25 cellular contexts compared by ENCODE assay signal in genomic region chr11:47163898-47164297, GRCh38.
"Had no signal": no experiment of that assay in that cellular context is flagged by ENCODE, and none has a peak within 500 bp of the region (broad histone marks: within the 10 kb centered on the region; RNA-seq: fewer than 3 reads in every experiment).

No MANE protein-coding gene starts in this region.

- H3K4me1 Mint-ChIP-seq: activated CD4-positive, alpha-beta T cell treated with anti-CD3 and anti-CD28 coated beads for 36 hours; activated naive CD4-positive, alpha-beta T cell treated with anti-CD3 and anti-CD28 coated beads, Interleukin-2, amount 10 ng/mL, durations not matched to agents 7 days and 5 days; activated naive CD8-positive, alpha-beta T cell treated with anti-CD3 and anti-CD28 coated beads for 36 hours had no signal

- FAIRE-seq: TTC549 had no signal

- H3K4me1 ChIP-seq: Peyer's patch had no signal

- H3K4me3 ChIP-seq: Peyer's patch had no signal

- H3K4me3 Mint-ChIP-seq: activated CD4-positive, alpha-beta T cell treated with anti-CD3 and anti-CD28 coated beads for 36 hours; activated CD8-positive, alpha-beta T cell treated with anti-CD3 and anti-CD28 coated beads for 36 hours; activated naive CD4-positive, alpha-beta T cell treated with anti-CD3 and anti-CD28 coated beads, Interleukin-2, amount 10 ng/mL, durations not matched to agents 7 days and 5 days; activated naive CD8-positive, alpha-beta T cell treated with anti-CD3 and anti-CD28 coated beads for 36 hours; activated T-cell treated with anti-CD3 and anti-CD28 coated beads, Interleukin-2, amount 50 U/mL, for 72 hours; T-helper 1 cell treated with Interleukin-12 subunit alpha and Interleukin-12 subunit beta and Interleukin-4 antibody, amounts not matched to agents 30 μg/mL and 1 μg/mL, for 36 hours had no signal

- H3K27me3 ChIP-seq: Peyer's patch had no signal

- H3K27me3 Mint-ChIP-seq: activated CD4-positive, alpha-beta T cell treated with anti-CD3 and anti-CD28 coated beads for 36 hours; activated CD8-positive, alpha-beta T cell treated with anti-CD3 and anti-CD28 coated beads for 36 hours; activated naive CD4-positive, alpha-beta T cell treated with anti-CD3 and anti-CD28 coated beads, Interleukin-2, amount 10 ng/mL, durations not matched to agents 7 days and 5 days; activated naive CD8-positive, alpha-beta T cell treated with anti-CD3 and anti-CD28 coated beads for 36 hours had no signal

- DNase-seq: activated CD4-positive, alpha-beta T cell treated with anti-CD3 and anti-CD28 coated beads for 36 hours; activated CD4-positive, alpha-beta T cell treated with anti-CD3 and anti-CD28 coated beads, Interleukin-2, amount 50 U/mL, for 1 hour; activated CD4-positive, CD25-positive, alpha-beta regulatory T cell; activated CD8-positive, alpha-beta memory T cell treated with anti-CD3 and anti-CD28 coated beads, Interleukin-2, amount 50 U/mL, for 4 hours; activated CD8-positive, alpha-beta T cell treated with anti-CD3 and anti-CD28 coated beads for 36 hours; activated gamma-delta T cell treated with Interleukin-2 at 50 U/mL for 16 hours; activated naive CD4-positive, alpha-beta T cell treated with anti-CD3 and anti-CD28 coated beads, Interleukin-2, amount 10 ng/mL, durations not matched to agents 7 days and 5 days; activated naive CD8-positive, alpha-beta T cell treated with anti-CD3 and anti-CD28 coated beads for 36 hours; activated T-cell treated with anti-CD3 and anti-CD28 coated beads, Interleukin-2, amount 50 U/mL, for 72 hours; Kasumi-1; KBM-7; NCI-H1105 treated with DMSO at 0.1 percent for 48 hours; NCI-H1436 treated with DMSO at 0.1 percent for 48 hours; NCI-H187; NCI-H2081; NCI-H510A treated with DMSO at 0.1 percent for 48 hours; NCI-H69; NK-92 treated with Interleukin-12 subunit alpha and Interleukin-12 subunit beta, amount 100 ng/mL, for 24 hours; Peyer's patch; SHP77 treated with DMSO at 0.1 percent for 48 hours; T-helper 9 cell had no signal

- H3K27ac ChIP-seq: Peyer's patch, VCaP had no signal

- H3K27ac Mint-ChIP-seq: activated CD4-positive, alpha-beta T cell treated with anti-CD3 and anti-CD28 coated beads for 36 hours; activated CD8-positive, alpha-beta T cell treated with anti-CD3 and anti-CD28 coated beads for 36 hours; activated naive CD4-positive, alpha-beta T cell treated with anti-CD3 and anti-CD28 coated beads, Interleukin-2, amount 10 ng/mL, durations not matched to agents 7 days and 5 days; activated naive CD8-positive, alpha-beta T cell treated with anti-CD3 and anti-CD28 coated beads for 36 hours; activated T-cell treated with anti-CD3 and anti-CD28 coated beads, Interleukin-2, amount 50 U/mL, for 72 hours; activated T-helper 2 cell treated with anti-CD3 and anti-CD28 coated beads, Interferon-gamma antibody, Interleukin-2, Interleukin-4, amounts not matched to agents 10 μg/mL and 5 μg/mL and 100 μg/mL, durations not matched to agents 14 hours and 24 hours and 36 hours; T-helper 1 cell treated with Interleukin-12 subunit alpha and Interleukin-12 subunit beta and Interleukin-4 antibody, amounts not matched to agents 30 μg/mL and 1 μg/mL, for 36 hours had no signal

- H3K9me3 Mint-ChIP-seq: activated CD8-positive, alpha-beta T cell treated with anti-CD3 and anti-CD28 coated beads for 36 hours; activated naive CD4-positive, alpha-beta T cell treated with anti-CD3 and anti-CD28 coated beads, Interleukin-2, amount 10 ng/mL, durations not matched to agents 7 days and 5 days; activated naive CD8-positive, alpha-beta T cell treated with anti-CD3 and anti-CD28 coated beads for 36 hours; activated T-cell treated with anti-CD3 and anti-CD28 coated beads, Interleukin-2, amount 50 U/mL, for 72 hours; activated T-helper 2 cell treated with anti-CD3 and anti-CD28 coated beads, Interferon-gamma antibody, Interleukin-2, Interleukin-4, amounts not matched to agents 10 μg/mL and 5 μg/mL and 100 μg/mL, durations not matched to agents 14 hours and 24 hours and 36 hours; T-helper 1 cell treated with Interleukin-12 subunit alpha and Interleukin-12 subunit beta and Interleukin-4 antibody, amounts not matched to agents 30 μg/mL and 1 μg/mL, for 36 hours had no signal

- H3K9me3 ChIP-seq: Peyer's patch had no signal

- ATAC-seq: activated CD4-positive, alpha-beta T cell treated with anti-CD3 and anti-CD28 coated beads for 36 hours; activated CD8-positive, alpha-beta T cell treated with anti-CD3 and anti-CD28 coated beads for 36 hours; activated T-cell treated with anti-CD3 and anti-CD28 coated beads, Interleukin-2, amount 50 U/mL, for 72 hours had no signal

- H3K36me3 Mint-ChIP-seq: activated naive CD8-positive, alpha-beta T cell treated with anti-CD3 and anti-CD28 coated beads for 36 hours had no signal
